In genomic region chr3:54954019-54954418, GRCh38 we compare ENCODE assay signal across 14 cellular contexts. TPM values are rescaled to one million over a fixed set of nuclear protein-coding genes. Genes with fewer than 3 reads are reported as not detected.
DNase-seq lines count a peak whose midpoint lies in the region; ATAC-seq and TF ChIP-seq lines count a peak whose summit lies in the region.
"Had no signal": no experiment of that assay in that cellular context is flagged by ENCODE, and none has a peak within 500 bp of the region (broad histone marks: within the 10 kb centered on the region; RNA-seq: fewer than 3 reads in every experiment).

No MANE protein-coding gene starts in this region.

- H3K9me3 ChIP-seq in psoas muscle, result no peaks in the 10 kb centered on the region
- H3K9me3 ChIP-seq: pancreas, tibial artery had no signal

- H3K4me3 Mint-ChIP-seq in activated CD4-positive, alpha-beta memory T cell treated with anti-CD3 and anti-CD28 coated beads, Interleukin-2, amount 10 ng/mL, durations not matched to agents 7 days and 5 days, result no peak overlapping the region

- 27 to 40% (median 29%) methylated on average over 5 of the region's 5 CpGs for WGBS in psoas muscle, 3 donors

- POLR2A ChIA-PET in activated CD4-positive, alpha-beta memory T cell treated with anti-CD3 and anti-CD28 coated beads, Interleukin-2, amount 10 ng/mL, durations not matched to agents 7 days and 5 days (lab: Charles Lee), result no interaction called here

- H3K27ac ChIP-seq in psoas muscle, result peak overlapping the region; percentile 39
- H3K27ac ChIP-seq: pancreas, tibial artery had no signal

- peak; percentile 63 to 85 (median 84) for ATAC-seq in psoas muscle
- ATAC-seq in HG02970 (IDR thresholded peaks at IDR 0.05; ENCODE audit: low FRiP score, unreplicated experiment), result no peak
- ATAC-seq: pancreas had no signal

- H3K27me3 Mint-ChIP-seq in activated CD4-positive, alpha-beta memory T cell treated with anti-CD3 and anti-CD28 coated beads, Interleukin-2, amount 10 ng/mL, durations not matched to agents 7 days and 5 days, result no peaks in the 10 kb centered on the region

- CTCF ChIA-PET in activated CD4-positive, alpha-beta memory T cell treated with anti-CD3 and anti-CD28 coated beads, Interleukin-2, amount 10 ng/mL, durations not matched to agents 7 days and 5 days (lab: Charles Lee), result no interaction called here

- no peaks in the 10 kb centered on the region for H3K27me3 ChIP-seq in psoas muscle (ENCODE audit: insufficient read depth in 3 of 3, low read length in 2 of 3)
- H3K27me3 ChIP-seq: pancreas, tibial artery had no signal

- intact Hi-C loops in psoas muscle (cut with DNase I), result loop anchor here (5.0 to 10.0 kb wide), 4 partner anchors 62 to 531 kb away; partner anchors contain the start of gene WNT5A (in 1 of the 2)

- no peak overlapping the region for H3K4me3 ChIP-seq in foreskin fibroblast (ENCODE audit: low read depth in 1 of 2, low read length in 2 of 2)
- H3K4me3 ChIP-seq in psoas muscle, result no peak overlapping the region
- H3K4me3 ChIP-seq: pancreas, tibial artery had no signal

- peaks cover 2% of the 10 kb centered on the region for H3K9me3 Mint-ChIP-seq in activated CD4-positive, alpha-beta memory T cell treated with anti-CD3 and anti-CD28 coated beads, Interleukin-2, amount 10 ng/mL, durations not matched to agents 7 days and 5 days

- DNase-seq in H4 (ENCODE audit: low spot score), result peak; percentile 68
- peak; percentile 53 for DNase-seq in SW480 (ENCODE audit: low spot score)
- peak; percentile 95 to 97 for DNase-seq in foreskin fibroblast
- DNase-seq in psoas muscle, result peak in 1 of 2 donors; percentile 17
- DNase-seq in DMS 273 (lab: John Stamatoyannopoulos, UW; ENCODE audit: unreplicated experiment), result no peak
- DNase-seq in activated CD4-positive, alpha-beta memory T cell treated with anti-CD3 and anti-CD28 coated beads, Interleukin-2, amount 10 ng/mL, durations not matched to agents 7 days and 5 days, result no peak
- no peak for DNase-seq in NCI-H2107 (lab: John Stamatoyannopoulos, UW)
- DNase-seq: activated effector memory CD4-positive, alpha-beta T cell treated with Interleukin-2 at 50 U/mL for 16 hours; NCI-H1417; OCI-M1; pancreas; tibial artery had no signal

- no peaks in the 10 kb centered on the region for H3K36me3 ChIP-seq in psoas muscle (ENCODE audit: insufficient read depth in 1 of 2, low read depth in 1 of 2)
- H3K36me3 ChIP-seq: pancreas, tibial artery had no signal

- H3K4me1 ChIP-seq in psoas muscle, result peaks cover 14% of the 10 kb centered on the region
- H3K4me1 ChIP-seq: pancreas had no signal

- TF ChIP-seq CTCF in foreskin fibroblast (IDR thresholded peaks at IDR 0.05; ENCODE audit: low read depth, low read length), result peak; percentile 6
- no peak for TF ChIP-seq CTCF in psoas muscle (IDR thresholded peaks at IDR 0.05)

- H3K36me3 Mint-ChIP-seq in activated CD4-positive, alpha-beta memory T cell treated with anti-CD3 and anti-CD28 coated beads, Interleukin-2, amount 10 ng/mL, durations not matched to agents 7 days and 5 days (ENCODE audit: low read depth), result no peaks in the 10 kb centered on the region

- no peaks in the 10 kb centered on the region for H3K4me1 Mint-ChIP-seq in activated CD4-positive, alpha-beta memory T cell treated with anti-CD3 and anti-CD28 coated beads, Interleukin-2, amount 10 ng/mL, durations not matched to agents 7 days and 5 days

- no peak overlapping the region for H3K27ac Mint-ChIP-seq in activated CD4-positive, alpha-beta memory T cell treated with anti-CD3 and anti-CD28 coated beads, Interleukin-2, amount 10 ng/mL, durations not matched to agents 7 days and 5 days

RNA-seq across cellular contexts. Expression of gene LRTM1, which starts 26.2 kb away (rescaled TPM):
- not detected in 2 replicates for total RNA-seq in H4 (2014; rRNA removed; shearing (Covaris generic))
- 1 to 10 TPM in 1 of 4 donors, not detected in 3; 3.1 TPM for total RNA-seq in psoas muscle
- polyA plus RNA-seq in psoas muscle, result not detected
- not detected for total RNA-seq in activated CD4-positive, alpha-beta memory T cell treated with anti-CD3 and anti-CD28 coated beads, Interleukin-2, amount 10 ng/mL, durations not matched to agents 7 days and 5 days
- total RNA-seq: dermis microvascular lymphatic vessel endothelial cell, pancreas had no signal
- polyA plus RNA-seq: pancreas had no signal

Comparison
In these comparisons a context has a peak if more than half of its experiments do, and no peak if none do; other contexts are left out.
1. DNase-seq: peak in H4 (single experiment), SW480 (single experiment) and foreskin fibroblast (2 of 2); none in DMS 273 (single experiment), activated CD4-positive, alpha-beta memory T cell treated with anti-CD3 and anti-CD28 coated beads, Interleukin-2, amount 10 ng/mL, durations not matched to agents 7 days and 5 days (single experiment) and NCI-H2107 (single experiment).